In the genomic region with DNA sequence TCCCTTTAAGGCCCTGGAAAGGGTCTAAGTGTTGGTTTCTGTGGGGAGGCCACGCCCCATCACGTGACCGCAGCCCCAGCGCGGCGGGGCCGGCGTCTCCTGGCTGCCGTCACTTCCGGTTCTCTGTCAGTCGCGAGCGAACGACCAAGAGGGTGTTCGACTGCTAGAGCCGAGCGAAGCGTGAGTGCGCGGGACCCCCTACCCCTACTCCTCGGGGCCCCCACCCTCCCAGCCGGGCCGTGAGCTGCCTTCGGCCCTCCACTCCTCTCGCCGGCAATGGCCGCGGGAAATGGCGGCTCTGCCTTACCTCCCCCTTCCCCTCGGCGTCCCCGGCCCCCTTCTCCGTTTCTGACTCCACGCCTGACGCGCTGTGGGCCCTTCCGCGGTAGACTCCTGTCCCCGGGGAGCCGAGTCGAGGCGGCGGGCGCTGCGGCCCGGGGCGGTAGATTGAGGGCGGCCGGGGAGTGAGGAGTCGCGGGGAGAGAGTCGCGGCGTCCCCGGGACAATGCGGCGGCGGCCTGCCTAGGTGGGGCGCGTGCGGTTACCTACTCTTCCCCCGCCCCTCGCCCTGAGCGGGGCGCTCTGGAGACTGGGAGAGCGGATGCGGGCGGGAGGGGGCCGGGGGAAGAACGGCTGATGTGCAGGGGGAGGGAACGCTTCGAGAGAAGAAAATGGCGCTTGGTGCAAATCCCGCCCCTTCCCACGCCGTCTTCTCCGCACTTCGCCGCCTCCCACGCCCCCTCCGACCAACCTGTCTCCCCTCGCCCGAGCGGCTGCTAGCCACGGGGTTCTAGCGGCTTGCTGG, we compare ENCODE assay signal across 8 cellular contexts.
A peak's percentile ranks its signal among the peaks of the same experiment; 100 is the strongest.
DNase-seq lines count a peak whose midpoint lies in the region; ATAC-seq and TF ChIP-seq lines count a peak whose summit lies in the region.

Gene SUB1, plus strand, starts transcription at position 112 of the 805 bp plus-strand sequence. CDS start 2,956 bp downstream, outside the sequence.

- peak within 1 kb of the TSS; percentile 69 for H3K4me3 ChIP-seq in AG09309 (ENCODE audit: control insufficient read depth, low read depth, low read length)

- no peak for TF ChIP-seq CTCF in AG09309 (IDR thresholded peaks at IDR 0.05; ENCODE audit: control insufficient read depth, insufficient read depth, low read depth, low read length, missing control alignments)

- ATAC-seq in GM19025 (IDR thresholded peaks at IDR 0.05; ENCODE audit: low read depth, unreplicated experiment) (peak; percentile 46), HG03342 (IDR thresholded peaks at IDR 0.05; ENCODE audit: unreplicated experiment) (peak; percentile 50)

- peak; percentile 56 for DNase-seq in AG09309 (ENCODE audit: low read depth)
- DNase-seq in NCI-H345 treated with DMSO at 0.1 percent for 48 hours (lab: John Stamatoyannopoulos, UW; ENCODE audit: unreplicated experiment), result peak; percentile 88
- peak; percentile 81 to 91 (median 86) for DNase-seq in activated CD4-positive, CD25-positive, alpha-beta regulatory T cell (lab: John Stamatoyannopoulos, UW)
- peak; percentile 91 for DNase-seq in central memory CD4-positive, alpha-beta T cell
- DNase-seq in islet precursor cell, result peak; percentile 96
- peak; percentile 85 to 90 (median 88) for DNase-seq in stimulated activated CD4-positive, alpha-beta T cell treated with anti-CD3 and anti-CD28 coated beads, Interleukin-12 subunit alpha, Interleukin-12 subunit beta, amount 100 ng/mL, for 48 hours (ENCODE audit: low read depth in 2 of 3, low spot score in 1 of 3)

Comparison
In these comparisons a context has a peak if more than half of its experiments do, and no peak if none do; other contexts are left out.
1. Peak in every context shown above with its lines: DNase-seq, ATAC-seq and H3K4me3 ChIP-seq.